ENCODE assay signal across 8 cellular contexts in the genomic region with DNA sequence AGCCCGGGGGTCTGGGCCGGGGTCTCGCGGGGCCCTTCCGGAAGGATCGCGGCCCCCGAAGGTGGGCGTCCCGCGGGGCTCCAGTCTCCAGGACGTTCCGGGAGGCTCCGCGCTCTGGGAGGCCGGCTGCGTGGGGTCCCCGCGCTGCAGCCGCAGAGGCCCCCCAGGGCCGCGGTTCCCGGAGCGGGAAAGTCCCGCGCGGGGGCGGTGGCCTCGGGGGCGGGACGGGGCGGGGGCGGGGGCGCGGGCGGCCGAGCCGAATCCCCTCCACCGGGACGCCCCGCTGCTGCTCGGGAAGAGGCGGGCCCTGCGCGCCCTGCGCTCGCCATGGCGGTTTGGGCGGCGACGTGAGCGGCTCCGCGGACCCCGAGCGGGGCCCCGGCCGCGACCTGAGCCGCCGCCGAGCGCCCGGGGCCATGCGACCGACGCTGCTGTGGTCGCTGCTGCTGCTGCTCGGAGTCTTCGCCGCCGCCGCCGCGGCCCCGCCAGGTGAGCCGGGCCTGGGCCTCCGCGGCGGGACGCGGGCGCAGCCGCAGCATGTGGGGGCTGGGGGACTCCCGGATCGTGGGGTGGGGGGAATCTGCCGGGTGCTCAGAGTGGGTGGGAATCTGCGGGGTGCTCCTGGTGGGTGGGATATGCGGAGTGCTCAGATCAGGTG. TPM values are rescaled to one million over a fixed set of nuclear protein-coding genes. Genes with fewer than 3 reads are reported as not detected.
DNase-seq lines count a peak whose midpoint lies in the region; ATAC-seq lines count a peak whose summit lies in the region.

A gene with protein sequence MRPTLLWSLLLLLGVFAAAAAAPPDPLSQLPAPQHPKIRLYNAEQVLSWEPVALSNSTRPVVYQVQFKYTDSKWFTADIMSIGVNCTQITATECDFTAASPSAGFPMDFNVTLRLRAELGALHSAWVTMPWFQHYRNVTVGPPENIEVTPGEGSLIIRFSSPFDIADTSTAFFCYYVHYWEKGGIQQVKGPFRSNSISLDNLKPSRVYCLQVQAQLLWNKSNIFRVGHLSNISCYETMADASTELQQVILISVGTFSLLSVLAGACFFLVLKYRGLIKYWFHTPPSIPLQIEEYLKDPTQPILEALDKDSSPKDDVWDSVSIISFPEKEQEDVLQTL (plus strand): TSS at position 286 of the 658 bp plus-strand sequence. CDS start 131 bp downstream, at position 417.

- no peaks in the 10 kb centered on the region for H3K9me3 Mint-ChIP-seq in activated T-cell treated with anti-CD3 and anti-CD28 coated beads, Interleukin-2, amount 50 U/mL, for 4 hours
- H3K9me3 Mint-ChIP-seq in naive thymus-derived CD8-positive, alpha-beta T cell: no peaks in the 10 kb centered on the region

- H3K27me3 ChIP-seq in ACC112 (ENCODE audit: insufficient read depth, low read length) (no peaks in the 10 kb centered on the region), MG63 (no peaks in the 10 kb centered on the region)

- H3K27me3 Mint-ChIP-seq in activated T-cell treated with anti-CD3 and anti-CD28 coated beads, Interleukin-2, amount 50 U/mL, for 4 hours (ENCODE audit: low read depth): peaks cover 6% of the 10 kb centered on the region
- H3K27me3 Mint-ChIP-seq in naive thymus-derived CD8-positive, alpha-beta T cell: peaks cover 0 to 2% (median 0%) of the 10 kb centered on the region in 5 donors

- H3K27ac Mint-ChIP-seq in naive thymus-derived CD8-positive, alpha-beta T cell: peak within 1 kb of the TSS; percentile 82 to 96 (median 94)

- DNase-seq in MG63 (peak; percentile 49), fibroblast of gingiva (ENCODE audit: low read depth) (peak; percentile 27), ureter (ENCODE audit: low spot score) (no peak)
- peak; percentile 58 for DNase-seq in activated T-cell treated with anti-CD3 and anti-CD28 coated beads, Interleukin-2, amount 50 U/mL, for 4 hours
- DNase-seq in naive thymus-derived CD8-positive, alpha-beta T cell: peak; percentile 18 to 70 (median 48)

- peaks cover 17% of the 10 kb centered on the region for H3K4me1 ChIP-seq in ACC112 (ENCODE audit: control insufficient read depth, insufficient read depth, low read length, unreplicated experiment)

- ATAC-seq in GM18867 (IDR thresholded peaks at IDR 0.05; ENCODE audit: unreplicated experiment) (peak; percentile 37), GM21619 (IDR thresholded peaks at IDR 0.05; ENCODE audit: unreplicated experiment) (no peak)
- peak; percentile 64 to 71 for ATAC-seq in activated T-cell treated with anti-CD3 and anti-CD28 coated beads, Interleukin-2, amount 50 U/mL, for 4 hours
- peak; percentile 75 to 79 for ATAC-seq in naive thymus-derived CD8-positive, alpha-beta T cell

- POLR2A ChIA-PET in naive thymus-derived CD8-positive, alpha-beta T cell (lab: Charles Lee): interaction anchor here (0.6 to 4.1 kb wide), 7 partner anchors 17 to 78 kb away, joined by 3 to 38 read pairs (median 8); a partner anchor contains a TSS

- peaks cover 45% of the 10 kb centered on the region for H3K79me2 ChIP-seq in ACC112 (ENCODE audit: control insufficient read depth, insufficient read depth, low read length, unreplicated experiment)

- H2AFZ ChIP-seq in ACC112 (ENCODE audit: low read length, unreplicated experiment): peak within 1 kb of the TSS; percentile 61

- H3K4me1 Mint-ChIP-seq in activated T-cell treated with anti-CD3 and anti-CD28 coated beads, Interleukin-2, amount 50 U/mL, for 4 hours (ENCODE audit: low read depth): peaks cover 46% of the 10 kb centered on the region
- H3K4me1 Mint-ChIP-seq in naive thymus-derived CD8-positive, alpha-beta T cell: peaks cover 17 to 70% (median 48%) of the 10 kb centered on the region in 4 donors

- H3K4me3 Mint-ChIP-seq in activated T-cell treated with anti-CD3 and anti-CD28 coated beads, Interleukin-2, amount 50 U/mL, for 4 hours: peak within 1 kb of the TSS; percentile 93
- peak within 1 kb of the TSS; percentile 91 to 97 (median 94) for H3K4me3 Mint-ChIP-seq in naive thymus-derived CD8-positive, alpha-beta T cell

- H3K4me3 ChIP-seq in ACC112 (ENCODE audit: low read depth, low read length): peak within 1 kb of the TSS; percentile 97
- peak within 1 kb of the TSS; percentile 85 for H3K4me3 ChIP-seq in MG63

- H3K9me3 ChIP-seq in MG63: no peaks in the 10 kb centered on the region

- peaks cover 4% of the 10 kb centered on the region; the same call in 1 of the 2 replicates for H3K36me3 ChIP-seq in ACC112 (ENCODE audit: insufficient read depth, low read length)
- H3K36me3 ChIP-seq in MG63: peaks cover 13% of the 10 kb centered on the region

- peak within 1 kb of the TSS; percentile 79 for H3K27ac ChIP-seq in ACC112 (ENCODE audit: low read depth, low read length)

- H3K36me3 Mint-ChIP-seq in activated T-cell treated with anti-CD3 and anti-CD28 coated beads, Interleukin-2, amount 50 U/mL, for 4 hours (ENCODE audit: insufficient read depth): peaks cover 5% of the 10 kb centered on the region
- H3K36me3 Mint-ChIP-seq in naive thymus-derived CD8-positive, alpha-beta T cell: peaks cover 0 to 7% (median under 1%) of the 10 kb centered on the region in 3 donors

RNA-seq across cellular contexts. Expression of the gene that starts here (rescaled TPM):
- 63.6 and 66.8 TPM in 2 replicates for total RNA-seq in MG63 (2014; rRNA removed; shearing (Covaris generic); ENCODE audit: low replicate concordance)
- 10 to 100 TPM in 2 of 3 donors, 1 to 10 TPM in 1; 8.7 to 12.8 (median 10.5) TPM for total RNA-seq in activated T-cell treated with anti-CD3 and anti-CD28 coated beads, Interleukin-2, amount 50 U/mL, for 4 hours
- 10 to 100 TPM; 24.4 to 27.8 TPM for total RNA-seq in naive thymus-derived CD8-positive, alpha-beta T cell
- polyA plus RNA-seq in naive thymus-derived CD8-positive, alpha-beta T cell: 10 to 100 TPM; 11.3 to 30.9 (median 23.0) TPM
- 59.0 TPM for total RNA-seq in ureter
